Comparison of ENCODE assay signal across 8 cellular contexts in genomic region chr13:51451467-51452390, GRCh38. TPM values are rescaled to one million over a fixed set of nuclear protein-coding genes. Genes with fewer than 3 reads are reported as not detected.
A peak's percentile ranks its signal among the peaks of the same experiment; 100 is the strongest.
DNase-seq lines count a peak whose midpoint lies in the region; ATAC-seq, FAIRE-seq and TF ChIP-seq lines count a peak whose summit lies in the region.

No MANE protein-coding gene starts in this region.

- BruUV-seq in endothelial cell of umbilical vein (replicated peaks; lab: Mats Ljungman, UMichigan): no TSS peak

- H2AFZ ChIP-seq in endothelial cell of umbilical vein (ENCODE audit: low read depth, low read length): peak overlapping the region; percentile 79

- TF ChIP-seq POLR2A in endothelial cell of umbilical vein (IDR thresholded peaks at IDR 0.05; ENCODE audit: low read depth, low read length): no peak

- peaks cover 23% of the 10 kb centered on the region for H3K79me2 ChIP-seq in endothelial cell of umbilical vein (ENCODE audit: control insufficient read depth, insufficient read depth, low read length)

- POLR2A ChIA-PET in endothelial cell of umbilical vein (lab: Charles Lee): interaction anchor here (0.6 to 1.5 kb wide), 4 partner anchors 33 to 610 kb away, joined by 3 to 22 read pairs (median 4); partner anchors contain the start of gene WDFY2

- ATAC-seq in GM19328 (IDR thresholded peaks at IDR 0.05; ENCODE audit: unreplicated experiment): peak; percentile 31
- ATAC-seq in HG03521 (IDR thresholded peaks at IDR 0.05; ENCODE audit: unreplicated experiment): peak; percentile 21

- H3K4me3 ChIP-seq in NT2/D1 (ENCODE audit: insufficient read length, low read depth) (peak overlapping the region; percentile 49), endothelial cell of umbilical vein (replicated peaks in 1 of 3; ENCODE audit: insufficient read depth in 1 of 3, low read depth in 1 of 3, low read length in 3 of 3) (peak overlapping the region; percentile 79 to 99 (median 94))

- H3K9me3 ChIP-seq in NT2/D1 (ENCODE audit: insufficient read depth, low read length) (peaks cover 8% of the 10 kb centered on the region; the same call in 1 of the 2 replicates), endothelial cell of umbilical vein (replicated peaks; ENCODE audit: control insufficient read depth, insufficient read depth, low read length) (no peaks in the 10 kb centered on the region)

- CTCF ChIA-PET in endothelial cell of umbilical vein (lab: Charles Lee): interaction anchor here (1.3 kb wide), 1 partner anchor 329 kb away, joined by 4 read pairs; no protein-coding TSS in a partner anchor

- peaks cover 16% of the 10 kb centered on the region for H3K36me3 ChIP-seq in NT2/D1 (ENCODE audit: insufficient read depth, insufficient read length, low read length)
- peaks cover 3 to 17% of the 10 kb centered on the region in 2 experiments for H3K36me3 ChIP-seq in endothelial cell of umbilical vein (ENCODE audit: control insufficient read depth in 2 of 2, extremely low read depth in 1 of 2, insufficient read depth in 2 of 2, low read length in 2 of 2)

- dilution Hi-C loops in endothelial cell of umbilical vein (cut with MboI; ENCODE audit: extremely low pct_ligation_motif_present, low sequenced_read_pairs): no loop called here

- peak overlapping the region; percentile 85 for H3K27ac ChIP-seq in endothelial cell of umbilical vein (ENCODE audit: insufficient read depth, low read depth, low read length)

- intact Hi-C loops in endothelial cell of umbilical vein (cut with micrococcal nuclease): loop anchor here (2.0 to 10.0 kb wide), 5 partner anchors 229 to 753 kb away; partner anchors contain the start of genes ALG11, FAM124A and NEK5

- FAIRE-seq in endothelial cell of umbilical vein (lab: Jason Lieb, UNC): peak; percentile 68

- DNase-seq in C1 segment of cervical spinal cord (lab: John Stamatoyannopoulos, UW) (peak in 13 of 14 donors; percentile 15 to 90 (median 75)), NT2/D1 (ENCODE audit: low read depth, low spot score) (peak; percentile 35), endothelial cell of umbilical vein (ENCODE audit: low read depth, low spot score) (peak; percentile 66), middle frontal gyrus (ENCODE audit: extremely low spot score, low spot score) (peak; percentile 29)
- DNase-seq in activated CD8-positive, alpha-beta memory T cell treated with anti-CD3 and anti-CD28 coated beads, Interleukin-2, amount 50 U/mL, for 4 hours: peak; percentile 72
- DNase-seq in stimulated activated CD8-positive, alpha-beta memory T cell treated with anti-CD3 and anti-CD28 coated beads, Interleukin-2, amount 100 ng/mL, for 1 hour (ENCODE audit: low read depth in 2 of 2): peak; percentile 37 to 57

- TF ChIP-seq CTCF in endothelial cell of umbilical vein (IDR thresholded peaks at IDR 0.05; ENCODE audit: extremely low read depth in 1 of 2, insufficient read depth in 1 of 2, low read depth in 1 of 2, low read length in 2 of 2): no peak

- H3K9ac ChIP-seq in NT2/D1 (ENCODE audit: insufficient read length, low read depth): peak overlapping the region; percentile 80
- peak overlapping the region; percentile 84 for H3K9ac ChIP-seq in endothelial cell of umbilical vein (replicated peaks; ENCODE audit: extremely low read depth, insufficient read depth, low read length)

- peak overlapping the region; percentile 90 for H3K4me2 ChIP-seq in endothelial cell of umbilical vein (ENCODE audit: insufficient read depth, low read length)

- H3K27me3 ChIP-seq in NT2/D1 (ENCODE audit: insufficient read depth, insufficient read length) (no peaks in the 10 kb centered on the region), endothelial cell of umbilical vein (ENCODE audit: control insufficient read depth in 2 of 2, insufficient read depth in 2 of 2, low read length in 2 of 2) (no peaks in the 10 kb centered on the region)

- H3K4me1 ChIP-seq in NT2/D1 (ENCODE audit: insufficient read depth, insufficient read length) (no peaks in the 10 kb centered on the region), endothelial cell of umbilical vein (ENCODE audit: control insufficient read depth, extremely low read depth, insufficient read depth, low read length) (peaks cover 20% of the 10 kb centered on the region)

- no peaks in the 10 kb centered on the region for H4K20me1 ChIP-seq in endothelial cell of umbilical vein (replicated peaks; ENCODE audit: control insufficient read depth, extremely low read depth, insufficient read depth, low read length)

- no peaks in the 10 kb centered on the region for H3K9me1 ChIP-seq in endothelial cell of umbilical vein (replicated peaks; ENCODE audit: control insufficient read depth, extremely low read depth, insufficient read depth, low read length)

TF ChIP-seq in endothelial cell of umbilical vein, 7 proteins besides CTCF, POLR2A, EP300 and RAD21:
- TF ChIP-seq EZH2 (IDR thresholded peaks at IDR 0.05; ENCODE audit: borderline replicate concordance, low read depth, low read length, severe bottlenecking) (no peak), JUN (IDR thresholded peaks at IDR 0.05; ENCODE audit: borderline replicate concordance, insufficient read depth, insufficient read length, low read depth) (no peak), POLR2AphosphoS5 (IDR thresholded peaks at IDR 0.05; ENCODE audit: insufficient read depth, low read depth, low read length) (no peak), MYC (IDR thresholded peaks at IDR 0.05; ENCODE audit: low read depth, low read length) (no peak), MAX (IDR thresholded peaks at IDR 0.05; ENCODE audit: insufficient read depth, insufficient read length) (no peak), GATA2 (IDR thresholded peaks at IDR 0.05; ENCODE audit: insufficient read depth, insufficient read length, low read depth, low read length) (no peak), FOS (IDR thresholded peaks at IDR 0.05; ENCODE audit: borderline replicate concordance, insufficient read depth, low read length) (no peak)

RNA-seq across cellular contexts. Expression of gene INTS6, which starts 1.1 kb away (rescaled TPM):
- 38.2 and 45.4 TPM in 2 replicates for total RNA-seq in endothelial cell of umbilical vein
- polyA plus RNA-seq in endothelial cell of umbilical vein: 7.9 and 9.5 TPM in 2 replicates
- 14.4 and 14.7 TPM in 2 replicates for polyA plus RNA-seq in endothelial cell of umbilical vein (2011; cell fraction: cytosol; rRNA removed)
- polyA plus RNA-seq in endothelial cell of umbilical vein (2011; cell fraction: nucleus; rRNA removed): 35.7 and 56.8 TPM in 2 replicates
- polyA plus RNA-seq in endothelial cell of umbilical vein (2012): 20.9 and 22.3 TPM in 2 replicates
- 41.4 and 69.8 TPM in 2 replicates for polyA minus RNA-seq in endothelial cell of umbilical vein
- 41.7 TPM for polyA minus RNA-seq in endothelial cell of umbilical vein (2011; cell fraction: cytosol; rRNA and poly(A)+ RNA removed)
- polyA minus RNA-seq in endothelial cell of umbilical vein (2011; cell fraction: nucleus; rRNA and poly(A)+ RNA removed): 82.1 and 130 TPM in 2 replicates

Comparison
In these comparisons a context has a peak if more than half of its experiments do, and no peak if none do; other contexts are left out.
1. Peak in every context shown above with its lines: DNase-seq, ATAC-seq, H3K4me3 ChIP-seq and H3K27ac ChIP-seq.